In the genomic region with DNA sequence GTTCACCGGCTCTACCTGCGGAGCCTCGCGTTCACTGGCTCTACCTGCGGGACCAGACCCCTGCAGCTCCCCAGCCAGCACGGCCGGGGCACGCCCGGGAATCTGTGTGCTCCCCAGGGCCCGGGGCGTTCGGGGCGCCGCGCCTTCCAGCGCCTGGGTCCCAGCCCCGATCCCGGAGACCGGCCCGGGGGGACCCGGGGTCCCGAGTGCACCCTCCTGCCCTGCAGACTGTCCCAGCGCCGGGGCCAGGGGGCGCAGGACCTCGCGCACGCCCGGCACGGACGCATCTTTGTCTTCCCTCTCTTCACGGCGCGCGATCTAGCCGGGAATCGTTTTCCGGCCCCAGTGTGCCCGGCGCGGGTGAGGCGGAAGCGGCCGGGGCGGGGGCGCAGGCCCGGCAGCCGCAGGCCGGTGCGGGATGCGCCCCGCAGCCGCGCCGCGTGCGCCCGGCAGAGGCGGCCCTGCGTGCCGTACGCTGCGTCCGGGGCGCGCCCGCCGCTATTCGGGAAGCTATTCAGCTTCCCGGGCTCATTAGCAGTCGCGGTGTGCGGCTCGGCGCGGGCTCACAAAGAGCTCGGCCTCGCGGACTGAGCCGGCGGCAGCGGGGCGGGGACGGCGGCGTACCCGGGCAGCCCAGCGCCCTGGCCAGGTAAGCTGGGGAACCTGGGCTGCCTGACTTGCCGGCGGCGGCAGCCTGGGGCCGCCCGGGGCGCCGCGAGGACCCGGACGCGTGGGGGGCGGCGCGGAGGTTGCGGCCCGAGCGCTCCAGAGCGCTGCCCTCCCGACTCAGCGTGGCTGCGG, we compare ENCODE assay signal across 1 cellular context.
A peak's percentile ranks its signal among the peaks of the same experiment; 100 is the strongest.
TF ChIP-seq lines count a peak whose summit lies in the region.

APBA2 (plus strand) TSS at position 345 of the 801 bp plus-strand sequence. CDS start 167,911 bp downstream, outside the sequence.

TF ChIP-seq in K562, 482 proteins besides CTCF, POLR2A, EP300 and RAD21 (continued from another document and continues in another):
- TF ChIP-seq ARID4B (CRISPR knock-in tag; IDR thresholded peaks at IDR 0.05) (peak; percentile 42; the same call in 1 of the 2 replicates), GABPA (tag; conservative IDR thresholded peaks at IDR 0.05; ENCODE audit: low read depth) (peak; percentile 61), HNRNPL (IDR thresholded peaks at IDR 0.05; ENCODE audit: low read depth, low read length) (peak; percentile 16; the same call in 1 of the 2 replicates), HOXB6 (CRISPR knock-in tag; IDR thresholded peaks at IDR 0.05; ENCODE audit: borderline replicate concordance) (no peak), TEAD4 (IDR thresholded peaks at IDR 0.05; ENCODE audit: low read length) (no peak), TEAD4 (CRISPR knock-in tag; IDR thresholded peaks at IDR 0.05; ENCODE audit: borderline replicate concordance) (no peak), ZNF780A (CRISPR knock-in tag; IDR thresholded peaks at IDR 0.05) (no peak), U2AF1 (optimal IDR thresholded peaks at IDR 0.05; ENCODE audit: low read depth, low read length) (peak; percentile 24), RBM14 (IDR thresholded peaks at IDR 0.05; ENCODE audit: borderline replicate concordance, insufficient read depth, low read depth, low read length) (0 out of 2 replicates have a peak, but pooled peaks have one; percentile 64), ARID3B (CRISPR knock-in tag; IDR thresholded peaks at IDR 0.05; ENCODE audit: borderline replicate concordance) (no peak), ID3 (CRISPR knock-in tag; IDR thresholded peaks at IDR 0.05) (no peak), ID3 (tag; IDR thresholded peaks at IDR 0.05) (no peak), PTTG1 (tag; IDR thresholded peaks at IDR 0.05; ENCODE audit: low read depth) (no peak), SMARCB1 (IDR thresholded peaks at IDR 0.05; ENCODE audit: insufficient read length, low read depth) (no peak), PHF8 (IDR thresholded peaks at IDR 0.05; ENCODE audit: borderline replicate concordance, low read length) (peak; percentile 72; the same call in 1 of the 2 replicates), PCBP1 (IDR thresholded peaks at IDR 0.05; ENCODE audit: low read depth, low read length, poor library complexity, severe bottlenecking) (peak; percentile 41), RBFOX2 (IDR thresholded peaks at IDR 0.05; ENCODE audit: low read depth, low read length) (peak; percentile 69), POLR2AphosphoS2 (IDR thresholded peaks at IDR 0.05; ENCODE audit: low read length) (no peak), RBM17 (IDR thresholded peaks at IDR 0.05; ENCODE audit: borderline replicate concordance, low read depth, low read length) (no peak), SMAD4 (CRISPR knock-in tag; conservative IDR thresholded peaks at IDR 0.05) (peak; percentile 60), GMEB1 (CRISPR knock-in tag; IDR thresholded peaks at IDR 0.05) (peak; percentile 89), TBP (optimal IDR thresholded peaks at IDR 0.05; ENCODE audit: low read depth, low read length) (peak; percentile 25), HMGN3 (IDR thresholded peaks at IDR 0.05; ENCODE audit: borderline replicate concordance, extremely low read depth, insufficient read length, low read depth, low read length) (peak; percentile 28), JUN (IDR thresholded peaks at IDR 0.05; ENCODE audit: borderline replicate concordance, low read depth, low read length) (no peak), JUN (CRISPR knock-in tag; IDR thresholded peaks at IDR 0.05; ENCODE audit: borderline replicate concordance) (no peak), ZNF76 (CRISPR knock-in tag; IDR thresholded peaks at IDR 0.05; ENCODE audit: borderline replicate concordance) (no peak), ZNF407 (IDR thresholded peaks at IDR 0.05; ENCODE audit: low read depth) (no peak), CBFA2T3 (IDR thresholded peaks at IDR 0.05) (peak; percentile 63), ZNF24 (IDR thresholded peaks at IDR 0.05) (peak; percentile 26; the same call in 1 of the 2 replicates), TAF1 (IDR thresholded peaks at IDR 0.05; ENCODE audit: control insufficient read depth, extremely low read depth, insufficient read depth, low read length, severe bottlenecking) (peak; percentile 45), MYC (IDR thresholded peaks at IDR 0.05; ENCODE audit: low read depth, low read length) (peak; percentile 79; the same call in 1 of the 2 replicates), MYC (CRISPR knock-in tag; IDR thresholded peaks at IDR 0.05; ENCODE audit: borderline replicate concordance, low read depth) (no peak)
- TF ChIP-seq, protein P1, sequence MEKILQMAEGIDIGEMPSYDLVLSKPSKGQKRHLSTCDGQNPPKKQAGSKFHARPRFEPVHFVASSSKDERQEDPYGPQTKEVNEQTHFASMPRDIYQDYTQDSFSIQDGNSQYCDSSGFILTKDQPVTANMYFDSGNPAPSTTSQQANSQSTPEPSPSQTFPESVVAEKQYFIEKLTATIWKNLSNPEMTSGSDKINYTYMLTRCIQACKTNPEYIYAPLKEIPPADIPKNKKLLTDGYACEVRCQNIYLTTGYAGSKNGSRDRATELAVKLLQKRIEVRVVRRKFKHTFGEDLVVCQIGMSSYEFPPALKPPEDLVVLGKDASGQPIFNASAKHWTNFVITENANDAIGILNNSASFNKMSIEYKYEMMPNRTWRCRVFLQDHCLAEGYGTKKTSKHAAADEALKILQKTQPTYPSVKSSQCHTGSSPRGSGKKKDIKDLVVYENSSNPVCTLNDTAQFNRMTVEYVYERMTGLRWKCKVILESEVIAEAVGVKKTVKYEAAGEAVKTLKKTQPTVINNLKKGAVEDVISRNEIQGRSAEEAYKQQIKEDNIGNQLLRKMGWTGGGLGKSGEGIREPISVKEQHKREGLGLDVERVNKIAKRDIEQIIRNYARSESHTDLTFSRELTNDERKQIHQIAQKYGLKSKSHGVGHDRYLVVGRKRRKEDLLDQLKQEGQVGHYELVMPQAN (IDR thresholded peaks at IDR 0.05; ENCODE audit: borderline replicate concordance) = no peak
